12 cellular contexts compared by ENCODE assay signal in the genomic region with DNA sequence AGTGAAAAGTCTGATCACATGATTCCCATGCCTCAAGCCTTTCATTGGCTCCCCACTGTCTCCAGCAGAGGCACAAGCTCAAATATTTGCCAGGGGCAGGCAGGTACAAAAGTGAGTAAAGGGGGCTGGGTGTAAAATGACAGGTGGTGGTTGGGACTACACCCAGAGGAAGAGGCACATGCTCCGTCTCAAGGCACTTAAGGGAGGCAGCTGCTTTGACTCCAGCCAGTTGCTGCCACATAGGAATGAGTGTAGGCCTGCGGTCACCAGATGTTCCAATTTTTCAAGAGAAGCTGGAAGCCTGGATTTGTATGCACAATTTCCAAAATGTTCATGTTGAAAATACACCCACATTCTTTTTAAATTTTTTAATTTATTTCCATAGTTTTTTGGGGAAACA.
"Had no signal": no experiment of that assay in that cellular context is flagged by ENCODE, and none has a peak within 500 bp of the region (broad histone marks: within the 10 kb centered on the region; RNA-seq: fewer than 3 reads in every experiment).

No MANE protein-coding gene starts in this region.

- H3K9me3 ChIP-seq: gastroesophageal sphincter, stomach had no signal

- H3K36me3 Mint-ChIP-seq: activated naive CD4-positive, alpha-beta T cell treated with anti-CD3 and anti-CD28 coated beads, Interleukin-2, amount 50 U/mL, for 72 hours; neural progenitor cell had no signal

- H3K27ac Mint-ChIP-seq: activated naive CD4-positive, alpha-beta T cell treated with anti-CD3 and anti-CD28 coated beads, Interleukin-2, amount 50 U/mL, for 72 hours; dendritic cell treated with granulocyte-macrophage colony-stimulating factor and Interleukin-4, amounts not matched to agents 40 ng/mL and 50 ng/mL, for 4 days; effector memory CD8-positive, alpha-beta T cell; neural progenitor cell had no signal

- H3K4me1 ChIP-seq: gastroesophageal sphincter, neural progenitor cell, parathyroid adenoma had no signal

- ATAC-seq: activated CD4-positive, CD25-positive, alpha-beta regulatory T cell treated with anti-CD3 and anti-CD28 coated beads, Interleukin-2, amount 50 U/mL, for 24 hours; activated naive CD4-positive, alpha-beta T cell treated with anti-CD3 and anti-CD28 coated beads, Interleukin-2, amount 50 U/mL, for 72 hours; effector memory CD8-positive, alpha-beta T cell; gastroesophageal sphincter had no signal

- H3K36me3 ChIP-seq: gastroesophageal sphincter, neural progenitor cell, stomach had no signal

- H3K4me3 ChIP-seq: gastroesophageal sphincter, hepatocyte, neural progenitor cell, skin epidermis, stomach had no signal

- H3K4me3 Mint-ChIP-seq: dendritic cell treated with granulocyte-macrophage colony-stimulating factor and Interleukin-4, amounts not matched to agents 40 ng/mL and 50 ng/mL, for 4 days; effector memory CD8-positive, alpha-beta T cell; neural progenitor cell had no signal

- DNase-seq: activated effector memory CD4-positive, alpha-beta T cell treated with Interleukin-2 at 50 U/mL for 16 hours; cerebellar nuclear complex; effector memory CD8-positive, alpha-beta T cell; stomach had no signal

- H3K27me3 Mint-ChIP-seq: dendritic cell treated with granulocyte-macrophage colony-stimulating factor and Interleukin-4, amounts not matched to agents 40 ng/mL and 50 ng/mL, for 4 days had no signal
